1 cellular context compared by ENCODE assay signal in the genomic region with DNA sequence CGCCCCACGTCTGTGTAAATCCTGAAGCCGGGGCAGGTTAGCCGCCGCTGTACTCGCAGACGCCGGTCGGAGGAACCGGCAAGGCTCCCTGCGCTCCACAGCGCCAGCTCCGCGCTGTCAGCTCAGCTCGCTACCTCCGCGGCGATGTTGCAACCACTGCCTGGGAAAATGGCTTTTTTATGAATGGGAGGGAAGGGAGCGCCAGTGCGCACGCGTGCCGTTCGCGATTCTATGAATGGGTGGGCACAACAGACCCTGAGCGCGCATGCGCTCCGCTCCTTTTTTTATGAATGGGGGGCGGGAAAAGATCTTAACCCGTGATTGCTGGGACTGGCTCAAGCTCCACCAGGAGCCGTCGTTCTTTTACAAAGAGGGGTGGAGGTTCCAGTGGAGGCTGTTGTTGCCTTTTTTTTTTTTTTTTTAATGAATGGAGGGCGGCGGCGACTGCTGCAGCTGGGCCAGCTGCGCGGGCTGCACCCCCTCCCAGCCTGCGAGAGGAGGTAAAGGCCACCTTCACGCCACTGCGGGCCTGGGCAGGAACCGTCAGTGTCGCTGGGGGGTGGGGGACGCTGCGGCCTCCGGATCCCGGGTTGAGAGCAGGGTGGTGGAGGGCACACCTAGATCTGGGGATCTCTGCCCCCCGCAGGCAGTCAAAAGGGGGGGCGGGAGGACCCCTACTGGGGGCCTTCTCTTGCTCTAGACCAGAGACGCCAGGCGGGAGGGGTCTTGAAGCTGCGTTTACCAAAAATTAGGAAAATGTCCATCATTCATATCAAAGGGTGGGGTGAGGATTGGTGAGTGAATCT.
A peak's percentile ranks its signal among the peaks of the same experiment; 100 is the strongest.
TF ChIP-seq lines count a peak whose summit lies in the region.

A gene with protein sequence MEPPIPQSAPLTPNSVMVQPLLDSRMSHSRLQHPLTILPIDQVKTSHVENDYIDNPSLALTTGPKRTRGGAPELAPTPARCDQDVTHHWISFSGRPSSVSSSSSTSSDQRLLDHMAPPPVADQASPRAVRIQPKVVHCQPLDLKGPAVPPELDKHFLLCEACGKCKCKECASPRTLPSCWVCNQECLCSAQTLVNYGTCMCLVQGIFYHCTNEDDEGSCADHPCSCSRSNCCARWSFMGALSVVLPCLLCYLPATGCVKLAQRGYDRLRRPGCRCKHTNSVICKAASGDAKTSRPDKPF (minus strand): TSS at position 151 of the 806 bp plus-strand sequence. CDS start 9,913 bp downstream, outside the sequence.

TF ChIP-seq in K562, 482 proteins besides CTCF, POLR2A, EP300 and RAD21 (continued from another document):
- no peak for TF ChIP-seq ZNF512 (tag; IDR thresholded peaks at IDR 0.05)
- no peak for TF ChIP-seq RBM15 (IDR thresholded peaks at IDR 0.05; ENCODE audit: insufficient read depth, low read length)
- TF ChIP-seq ASH1L (IDR thresholded peaks at IDR 0.05; ENCODE audit: borderline replicate concordance, low read depth, partially characterized antibody) = no peak
- no peak; the same call in 1 of the 2 replicates for TF ChIP-seq HNRNPL (IDR thresholded peaks at IDR 0.05; ENCODE audit: low read depth, low read length)
- TF ChIP-seq PATZ1 (CRISPR knock-in tag; IDR thresholded peaks at IDR 0.05; ENCODE audit: borderline replicate concordance) = no peak
- TF ChIP-seq STAG1 (CRISPR knock-in tag; IDR thresholded peaks at IDR 0.05; ENCODE audit: borderline replicate concordance) = no peak
- no peak for TF ChIP-seq SRSF9 (IDR thresholded peaks at IDR 0.05; ENCODE audit: borderline replicate concordance, low read depth, low read length)
- no peak for TF ChIP-seq MTA2 (IDR thresholded peaks at IDR 0.05; ENCODE audit: low read depth)
- no peak for TF ChIP-seq ZNF830 (CRISPR knock-in tag; IDR thresholded peaks at IDR 0.05)
- peak; percentile 97 for TF ChIP-seq ZNF384 (IDR thresholded peaks at IDR 0.05; ENCODE audit: low read depth, low read length)
- TF ChIP-seq, protein P1, sequence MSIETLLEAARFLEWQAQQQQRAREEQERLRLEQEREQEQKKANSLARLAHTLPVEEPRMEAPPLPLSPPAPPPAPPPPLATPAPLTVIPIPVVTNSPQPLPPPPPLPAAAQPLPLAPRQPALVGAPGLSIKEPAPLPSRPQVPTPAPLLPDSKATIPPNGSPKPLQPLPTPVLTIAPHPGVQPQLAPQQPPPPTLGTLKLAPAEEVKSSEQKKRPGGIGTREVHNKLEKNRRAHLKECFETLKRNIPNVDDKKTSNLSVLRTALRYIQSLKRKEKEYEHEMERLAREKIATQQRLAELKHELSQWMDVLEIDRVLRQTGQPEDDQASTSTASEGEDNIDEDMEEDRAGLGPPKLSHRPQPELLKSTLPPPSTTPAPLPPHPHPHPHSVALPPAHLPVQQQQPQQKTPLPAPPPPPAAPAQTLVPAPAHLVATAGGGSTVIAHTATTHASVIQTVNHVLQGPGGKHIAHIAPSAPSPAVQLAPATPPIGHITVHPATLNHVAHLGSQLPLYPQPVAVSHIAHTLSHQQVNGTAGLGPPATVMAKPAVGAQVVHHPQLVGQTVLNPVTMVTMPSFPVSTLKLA (conservative IDR thresholded peaks at IDR 0.05) = peak; percentile 53 to 58; a peak in 2 of 4 replicates
- no peak for TF ChIP-seq MCM3 (IDR thresholded peaks at IDR 0.05)
- no peak for TF ChIP-seq GABPA (tag; conservative IDR thresholded peaks at IDR 0.05; ENCODE audit: low read depth)
- TF ChIP-seq PTTG1 (tag; IDR thresholded peaks at IDR 0.05; ENCODE audit: low read depth) = no peak
- no peak for TF ChIP-seq ZNF436 (CRISPR knock-in tag; IDR thresholded peaks at IDR 0.05)
- TF ChIP-seq SMARCB1 (IDR thresholded peaks at IDR 0.05; ENCODE audit: insufficient read length, low read depth) = no peak
- TF ChIP-seq POLR2AphosphoS2 (IDR thresholded peaks at IDR 0.05; ENCODE audit: low read length) = no peak; the same call in 1 of the 2 replicates
- TF ChIP-seq, protein P2, sequence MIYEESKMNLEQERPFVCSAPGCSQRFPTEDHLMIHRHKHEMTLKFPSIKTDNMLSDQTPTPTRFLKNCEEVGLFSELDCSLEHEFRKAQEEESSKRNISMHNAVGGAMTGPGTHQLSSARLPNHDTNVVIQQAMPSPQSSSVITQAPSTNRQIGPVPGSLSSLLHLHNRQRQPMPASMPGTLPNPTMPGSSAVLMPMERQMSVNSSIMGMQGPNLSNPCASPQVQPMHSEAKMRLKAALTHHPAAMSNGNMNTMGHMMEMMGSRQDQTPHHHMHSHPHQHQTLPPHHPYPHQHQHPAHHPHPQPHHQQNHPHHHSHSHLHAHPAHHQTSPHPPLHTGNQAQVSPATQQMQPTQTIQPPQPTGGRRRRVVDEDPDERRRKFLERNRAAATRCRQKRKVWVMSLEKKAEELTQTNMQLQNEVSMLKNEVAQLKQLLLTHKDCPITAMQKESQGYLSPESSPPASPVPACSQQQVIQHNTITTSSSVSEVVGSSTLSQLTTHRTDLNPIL (CRISPR knock-in tag; IDR thresholded peaks at IDR 0.05) = no peak
- no peak for TF ChIP-seq ZNF143 (CRISPR knock-in tag; IDR thresholded peaks at IDR 0.05)
- peak; percentile 10 for TF ChIP-seq NEUROD1 (IDR thresholded peaks at IDR 0.05; ENCODE audit: borderline replicate concordance, low read depth, low read length, partially characterized antibody)
- no peak for TF ChIP-seq ZNF77 (CRISPR knock-in tag; IDR thresholded peaks at IDR 0.05)
- TF ChIP-seq ZNF311 (CRISPR knock-in tag; IDR thresholded peaks at IDR 0.05) = no peak
- peak; percentile 8; the same call in 1 of the 2 replicates for TF ChIP-seq STAT5A (IDR thresholded peaks at IDR 0.05; ENCODE audit: borderline replicate concordance, low read length)
- no peak for TF ChIP-seq RHOXF2B (CRISPR knock-in tag; conservative IDR thresholded peaks at IDR 0.05)
- TF ChIP-seq ZNF253 (CRISPR knock-in tag; conservative IDR thresholded peaks at IDR 0.05) = no peak
- no peak for TF ChIP-seq ZNF764 (CRISPR knock-in tag; IDR thresholded peaks at IDR 0.05; ENCODE audit: low read depth)
- TF ChIP-seq SMAD3 (CRISPR knock-in tag; conservative IDR thresholded peaks at IDR 0.05) = peak; percentile 10; the same call in 1 of the 2 replicates
- no peak for TF ChIP-seq HEY1 (CRISPR knock-in tag; IDR thresholded peaks at IDR 0.05; ENCODE audit: borderline replicate concordance)
- TF ChIP-seq, protein P3, sequence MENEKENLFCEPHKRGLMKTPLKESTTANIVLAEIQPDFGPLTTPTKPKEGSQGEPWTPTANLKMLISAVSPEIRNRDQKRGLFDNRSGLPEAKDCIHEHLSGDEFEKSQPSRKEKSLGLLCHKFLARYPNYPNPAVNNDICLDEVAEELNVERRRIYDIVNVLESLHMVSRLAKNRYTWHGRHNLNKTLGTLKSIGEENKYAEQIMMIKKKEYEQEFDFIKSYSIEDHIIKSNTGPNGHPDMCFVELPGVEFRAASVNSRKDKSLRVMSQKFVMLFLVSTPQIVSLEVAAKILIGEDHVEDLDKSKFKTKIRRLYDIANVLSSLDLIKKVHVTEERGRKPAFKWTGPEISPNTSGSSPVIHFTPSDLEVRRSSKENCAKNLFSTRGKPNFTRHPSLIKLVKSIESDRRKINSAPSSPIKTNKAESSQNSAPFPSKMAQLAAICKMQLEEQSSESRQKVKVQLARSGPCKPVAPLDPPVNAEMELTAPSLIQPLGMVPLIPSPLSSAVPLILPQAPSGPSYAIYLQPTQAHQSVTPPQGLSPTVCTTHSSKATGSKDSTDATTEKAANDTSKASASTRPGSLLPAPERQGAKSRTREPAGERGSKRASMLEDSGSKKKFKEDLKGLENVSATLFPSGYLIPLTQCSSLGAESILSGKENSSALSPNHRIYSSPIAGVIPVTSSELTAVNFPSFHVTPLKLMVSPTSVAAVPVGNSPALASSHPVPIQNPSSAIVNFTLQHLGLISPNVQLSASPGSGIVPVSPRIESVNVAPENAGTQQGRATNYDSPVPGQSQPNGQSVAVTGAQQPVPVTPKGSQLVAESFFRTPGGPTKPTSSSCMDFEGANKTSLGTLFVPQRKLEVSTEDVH (IDR thresholded peaks at IDR 0.05; ENCODE audit: low read depth, partially characterized antibody) = no peak
- TF ChIP-seq, protein P4, sequence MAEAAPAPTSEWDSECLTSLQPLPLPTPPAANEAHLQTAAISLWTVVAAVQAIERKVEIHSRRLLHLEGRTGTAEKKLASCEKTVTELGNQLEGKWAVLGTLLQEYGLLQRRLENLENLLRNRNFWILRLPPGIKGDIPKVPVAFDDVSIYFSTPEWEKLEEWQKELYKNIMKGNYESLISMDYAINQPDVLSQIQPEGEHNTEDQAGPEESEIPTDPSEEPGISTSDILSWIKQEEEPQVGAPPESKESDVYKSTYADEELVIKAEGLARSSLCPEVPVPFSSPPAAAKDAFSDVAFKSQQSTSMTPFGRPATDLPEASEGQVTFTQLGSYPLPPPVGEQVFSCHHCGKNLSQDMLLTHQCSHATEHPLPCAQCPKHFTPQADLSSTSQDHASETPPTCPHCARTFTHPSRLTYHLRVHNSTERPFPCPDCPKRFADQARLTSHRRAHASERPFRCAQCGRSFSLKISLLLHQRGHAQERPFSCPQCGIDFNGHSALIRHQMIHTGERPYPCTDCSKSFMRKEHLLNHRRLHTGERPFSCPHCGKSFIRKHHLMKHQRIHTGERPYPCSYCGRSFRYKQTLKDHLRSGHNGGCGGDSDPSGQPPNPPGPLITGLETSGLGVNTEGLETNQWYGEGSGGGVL (CRISPR knock-in tag; IDR thresholded peaks at IDR 0.05) = no peak
- no peak for TF ChIP-seq PRPF4 (IDR thresholded peaks at IDR 0.05; ENCODE audit: insufficient read depth, low read depth, low read length, poor library complexity, severe bottlenecking)
- no peak for TF ChIP-seq ELF4 (CRISPR knock-in tag; IDR thresholded peaks at IDR 0.05)
- peak; percentile 8 for TF ChIP-seq RBBP5 (IDR thresholded peaks at IDR 0.05; ENCODE audit: borderline replicate concordance, insufficient read depth, low read length, poor library complexity, severe bottlenecking)
